8 cellular contexts compared by ENCODE assay signal in genomic region chr6:81750660-81751387, GRCh38. TPM values are rescaled to one million over a fixed set of nuclear protein-coding genes. Genes with fewer than 3 reads are reported as not detected.
DNase-seq lines count a peak whose midpoint lies in the region; ATAC-seq, FAIRE-seq and TF ChIP-seq lines count a peak whose summit lies in the region.

No MANE protein-coding gene starts in this region.

- H4K20me1 ChIP-seq in HepG2 (ENCODE audit: insufficient read depth, low read length): peaks cover 13% of the 10 kb centered on the region

- peaks cover 10% of the 10 kb centered on the region for H3K27me3 Mint-ChIP-seq in activated T-cell treated with anti-CD3 and anti-CD28 coated beads, Interleukin-2, amount 50 U/mL, for 4 hours (ENCODE audit: low read depth)
- H3K27me3 Mint-ChIP-seq in activated naive CD8-positive, alpha-beta T cell treated with anti-CD3 and anti-CD28 coated beads, Interleukin-2, amount 10 ng/mL, durations not matched to agents 7 days and 5 days: peaks cover 8% of the 10 kb centered on the region

- H3K4me3 ChIP-seq in HepG2 (replicated peaks in 1 of 3; ENCODE audit: insufficient read depth in 1 of 3, low read depth in 2 of 3, low read length in 3 of 3): peak overlapping the region; percentile 79 to 91 (median 90)
- H3K4me3 ChIP-seq in tibial artery: peak overlapping the region; percentile 69 to 73

- H3K27me3 ChIP-seq in HepG2 (ENCODE audit: control insufficient read depth in 1 of 2, insufficient read depth in 2 of 2, low read length in 2 of 2): no peaks in the 10 kb centered on the region
- no peaks in the 10 kb centered on the region for H3K27me3 ChIP-seq in tibial artery

- TF ChIP-seq RAD21 in HepG2 (CRISPR knock-in tag; IDR thresholded peaks at IDR 0.05): no peak

- CTCF ChIA-PET in HepG2 (lab: Yijun Ruan, JAX; ENCODE audit: low intra/inter-chr PET ratio, low total read pairs): no interaction called here

- H3K4me2 ChIP-seq in HepG2 (ENCODE audit: low read depth, low read length): peak overlapping the region; percentile 93

- H3K4me1 ChIP-seq in HepG2 (ENCODE audit: insufficient read depth, low read length) (peaks cover 41% of the 10 kb centered on the region), tibial artery (peaks cover 0 to 45% (median 16%) of the 10 kb centered on the region in 4 donors)

- DNase-seq in activated T-cell treated with anti-CD3 and anti-CD28 coated beads, Interleukin-2, amount 50 U/mL, for 4 hours: no peak
- DNase-seq in activated T-cell treated with anti-CD3 and anti-CD28 coated beads for 4 hours (no peak), HepG2 (ENCODE audit: low spot score) (no peak), tibial artery (no peak), foreskin melanocyte (no peak)
- no peak for DNase-seq in activated naive CD8-positive, alpha-beta T cell treated with anti-CD3 and anti-CD28 coated beads, Interleukin-2, amount 10 ng/mL, durations not matched to agents 7 days and 5 days

- no TSS peak for BruUV-seq in HepG2 (replicated peaks; lab: Mats Ljungman, UMichigan)

- H3K27ac Mint-ChIP-seq in activated naive CD8-positive, alpha-beta T cell treated with anti-CD3 and anti-CD28 coated beads, Interleukin-2, amount 10 ng/mL, durations not matched to agents 7 days and 5 days: no peak overlapping the region

- H3K79me2 ChIP-seq in HepG2 (ENCODE audit: insufficient read depth, low read length): peaks cover 44% of the 10 kb centered on the region

- H3K36me3 Mint-ChIP-seq in activated T-cell treated with anti-CD3 and anti-CD28 coated beads, Interleukin-2, amount 50 U/mL, for 4 hours (ENCODE audit: insufficient read depth): peaks cover 7% of the 10 kb centered on the region
- peaks cover 10% of the 10 kb centered on the region for H3K36me3 Mint-ChIP-seq in activated naive CD8-positive, alpha-beta T cell treated with anti-CD3 and anti-CD28 coated beads, Interleukin-2, amount 10 ng/mL, durations not matched to agents 7 days and 5 days

- H3K36me3 ChIP-seq in HepG2 (replicated peaks in 1 of 2; ENCODE audit: control insufficient read depth in 1 of 2, insufficient read depth in 2 of 2, low read length in 2 of 2) (peaks cover 2 to 14% of the 10 kb centered on the region in 2 experiments; a peak in 4 of 5 replicates), tibial artery (peaks cover 0 to 22% (median 17%) of the 10 kb centered on the region in 3 donors)

- no peaks in the 10 kb centered on the region for H3K9me3 ChIP-seq in HepG2 (ENCODE audit: low read length)
- H3K9me3 ChIP-seq in tibial artery: no peaks in the 10 kb centered on the region

- TF ChIP-seq EP300 in HepG2 (IDR thresholded peaks at IDR 0.05; ENCODE audit: low read depth in 2 of 2, low read length in 2 of 2): no peak
- no peak for TF ChIP-seq EP300 in HepG2 (CRISPR knock-in tag; IDR thresholded peaks at IDR 0.05; ENCODE audit: borderline replicate concordance)

- H3K9me3 Mint-ChIP-seq in activated T-cell treated with anti-CD3 and anti-CD28 coated beads, Interleukin-2, amount 50 U/mL, for 4 hours: no peaks in the 10 kb centered on the region
- H3K9me3 Mint-ChIP-seq in activated naive CD8-positive, alpha-beta T cell treated with anti-CD3 and anti-CD28 coated beads, Interleukin-2, amount 10 ng/mL, durations not matched to agents 7 days and 5 days: no peaks in the 10 kb centered on the region

- intact Hi-C loops in HepG2 (cut with micrococcal nuclease; ENCODE audit: unreplicated experiment) (loop anchor here (5.0 to 10.0 kb wide), 5 partner anchors 56 to 426 kb away; no protein-coding TSS in a partner anchor), tibial artery (cut with DNase I; ENCODE audit: low total_unique reads) (loop anchor here (10.0 kb wide), 3 partner anchors 264 to 1646 kb away; partner anchors contain the start of gene BCKDHB)

- peak overlapping the region; percentile 92 for H3K27ac ChIP-seq in HepG2 (ENCODE audit: extremely low read length, insufficient read depth, low read length)
- peak overlapping the region; percentile 95 to 98 for H3K27ac ChIP-seq in tibial artery

- TF ChIP-seq POLR2A in HepG2 (IDR thresholded peaks at IDR 0.05; ENCODE audit: insufficient read depth in 1 of 2, low read depth in 2 of 2, low read length in 2 of 2): no peak

- in situ Hi-C loops in HepG2 (cut with HindIII; ENCODE audit: extremely low pct_ligation_motif_present, low pct_unique_long_range_greater_than_20kb): loop anchor here (5.0 kb wide), 1 partner anchor 246 kb away; no protein-coding TSS in a partner anchor

- peak overlapping the region; percentile 88 for H3K4me3 Mint-ChIP-seq in activated T-cell treated with anti-CD3 and anti-CD28 coated beads, Interleukin-2, amount 50 U/mL, for 4 hours
- H3K4me3 Mint-ChIP-seq in activated naive CD8-positive, alpha-beta T cell treated with anti-CD3 and anti-CD28 coated beads, Interleukin-2, amount 10 ng/mL, durations not matched to agents 7 days and 5 days: peak overlapping the region; percentile 96

- H3K9ac ChIP-seq in HepG2 (ENCODE audit: insufficient read depth, low read depth, low read length): peak overlapping the region; percentile 76

- POLR2A ChIA-PET in activated naive CD8-positive, alpha-beta T cell treated with anti-CD3 and anti-CD28 coated beads, Interleukin-2, amount 10 ng/mL, durations not matched to agents 7 days and 5 days (lab: Charles Lee): no interaction called here
- POLR2A ChIA-PET in HepG2 (lab: Yijun Ruan, JAX): interaction anchor here (1.0 to 2.1 kb wide), 4 partner anchors 23 to 498 kb away, joined by 3 to 6 read pairs (median 3); no protein-coding TSS in a partner anchor

- no peak for ATAC-seq in activated T-cell treated with anti-CD3 and anti-CD28 coated beads, Interleukin-2, amount 50 U/mL, for 4 hours
- ATAC-seq in activated naive CD8-positive, alpha-beta T cell treated with anti-CD3 and anti-CD28 coated beads, Interleukin-2, amount 10 ng/mL, durations not matched to agents 7 days and 5 days (ENCODE audit: low read depth): no peak
- no peak for ATAC-seq in HepG2
- no peak for ATAC-seq in HG03442 (IDR thresholded peaks at IDR 0.05; ENCODE audit: unreplicated experiment)
- ATAC-seq in GM19035 (IDR thresholded peaks at IDR 0.05; ENCODE audit: unreplicated experiment): no peak

- no peak for TF ChIP-seq CTCF in HepG2 (CRISPR knock-in tag; IDR thresholded peaks at IDR 0.05)
- TF ChIP-seq CTCF in tibial artery (IDR thresholded peaks at IDR 0.05): no peak

- WGBS in HepG2 (ENCODE audit: low lambda C conversion rate): 34% methylated on average over 12 of the region's 12 CpGs

- no peak for FAIRE-seq in HepG2 (lab: Jason Lieb, UNC)

- peaks cover 38% of the 10 kb centered on the region for H3K4me1 Mint-ChIP-seq in activated T-cell treated with anti-CD3 and anti-CD28 coated beads, Interleukin-2, amount 50 U/mL, for 4 hours (ENCODE audit: low read depth)
- peaks cover 22% of the 10 kb centered on the region for H3K4me1 Mint-ChIP-seq in activated naive CD8-positive, alpha-beta T cell treated with anti-CD3 and anti-CD28 coated beads, Interleukin-2, amount 10 ng/mL, durations not matched to agents 7 days and 5 days

- H2AFZ ChIP-seq in HepG2 (ENCODE audit: low read length): no peak overlapping the region

TF ChIP-seq in HepG2, 621 proteins besides CTCF, POLR2A, EP300 and RAD21 (continues in another document):
- TF ChIP-seq ZNF772 (CRISPR knock-in tag; IDR thresholded peaks at IDR 0.05): no peak
- TF ChIP-seq THYN1 (CRISPR knock-in tag; IDR thresholded peaks at IDR 0.05; ENCODE audit: borderline replicate concordance, low read depth): 0 out of 2 replicates have a peak, but pooled peaks have one; percentile 32
- no peak for TF ChIP-seq ZNF652 (CRISPR knock-in tag; IDR thresholded peaks at IDR 0.05; ENCODE audit: borderline replicate concordance, low read depth)
- 0 out of 2 replicates have a peak, but pooled peaks have one; percentile 35 for TF ChIP-seq PAX8 (CRISPR knock-in tag; IDR thresholded peaks at IDR 0.05; ENCODE audit: borderline replicate concordance)
- 0 out of 2 replicates have a peak, but pooled peaks have one; percentile 19 for TF ChIP-seq CREB3 (CRISPR knock-in tag; IDR thresholded peaks at IDR 0.05)
- TF ChIP-seq KMT2A (CRISPR knock-in tag; IDR thresholded peaks at IDR 0.05): peak; percentile 42; the same call in 1 of the 2 replicates
- TF ChIP-seq FOXA1 (IDR thresholded peaks at IDR 0.05): no peak
- no peak for TF ChIP-seq FOXA1 (CRISPR knock-in tag; IDR thresholded peaks at IDR 0.05)

RNA-seq across cellular contexts. Expression of gene TENT5A, which starts 1.7 kb away (rescaled TPM):
- 1 to 10 TPM; 1.3 to 1.5 (median 1.3) TPM for total RNA-seq in activated T-cell treated with anti-CD3 and anti-CD28 coated beads, Interleukin-2, amount 50 U/mL, for 4 hours
- total RNA-seq in activated naive CD8-positive, alpha-beta T cell treated with anti-CD3 and anti-CD28 coated beads, Interleukin-2, amount 10 ng/mL, durations not matched to agents 7 days and 5 days: 1 to 10 TPM; 2.8 to 3.1 TPM
- 13.8 and 15.4 TPM in 2 replicates for total RNA-seq in HepG2 (2016; rRNA removed; fragmentation: Illumina TruSeq; extraction: Trizol)
- 1.3 TPM in 2 replicates for total RNA-seq in HepG2 (2016; cell fraction: cytosol; rRNA removed; fragmentation: Illumina TruSeq; extraction: Trizol; ENCODE audit: low read depth)
- 13.2 and 14.6 TPM in 2 replicates for total RNA-seq in HepG2 (2016; cell fraction: insoluble cytoplasmic fraction; rRNA removed; fragmentation: Illumina TruSeq; extraction: Trizol)
- total RNA-seq in HepG2 (2016; cell fraction: membrane; rRNA removed; fragmentation: Illumina TruSeq; extraction: Trizol): 5.1 and 5.9 TPM in 2 replicates
- total RNA-seq in HepG2 (2016; cell fraction: nucleus; rRNA removed; fragmentation: Illumina TruSeq; extraction: Trizol): 22.7 and 22.9 TPM in 2 replicates
- 4.9 and 8.0 TPM in 2 replicates for polyA plus RNA-seq in HepG2 (2011; rRNA removed)
- 2.8 and 3.0 TPM in 2 replicates for polyA plus RNA-seq in HepG2 (2011; cell fraction: cytosol; rRNA removed)
- polyA plus RNA-seq in HepG2 (2011; cell fraction: nucleus; rRNA removed): 14.0 and 14.5 TPM in 2 replicates
- 4.4 and 5.7 TPM in 2 replicates for polyA plus RNA-seq in HepG2 (2012)
- polyA plus RNA-seq in HepG2 (2016; cell fraction: cytosol; fragmentation: Illumina TruSeq; extraction: Trizol; ENCODE audit: low read depth): 0.22 and 0.33 TPM in 2 replicates
- polyA plus RNA-seq in HepG2 (2016; cell fraction: insoluble cytoplasmic fraction; fragmentation: Illumina TruSeq; extraction: Trizol; ENCODE audit: low read depth): 7.7 and 8.0 TPM in 2 replicates
- 1.5 and 1.6 TPM in 2 replicates for polyA plus RNA-seq in HepG2 (2016; cell fraction: membrane; fragmentation: Illumina TruSeq; extraction: Trizol; ENCODE audit: low read depth)
- polyA plus RNA-seq in HepG2 (2016; cell fraction: nucleus; fragmentation: Illumina TruSeq; extraction: Trizol; ENCODE audit: insufficient read depth, low read depth): 32.2 and 34.0 TPM in 2 replicates
- 6.6 and 25.8 TPM in 2 replicates for polyA minus RNA-seq in HepG2 (2011; rRNA and poly(A)+ RNA removed; ENCODE audit: low replicate concordance)
- 6.4 and 7.7 TPM in 2 replicates for polyA minus RNA-seq in HepG2 (2011; cell fraction: cytosol; rRNA and poly(A)+ RNA removed)
- 15.9 and 16.6 TPM in 2 replicates for polyA minus RNA-seq in HepG2 (2011; cell fraction: nucleus; rRNA and poly(A)+ RNA removed)
